In the genomic region with DNA sequence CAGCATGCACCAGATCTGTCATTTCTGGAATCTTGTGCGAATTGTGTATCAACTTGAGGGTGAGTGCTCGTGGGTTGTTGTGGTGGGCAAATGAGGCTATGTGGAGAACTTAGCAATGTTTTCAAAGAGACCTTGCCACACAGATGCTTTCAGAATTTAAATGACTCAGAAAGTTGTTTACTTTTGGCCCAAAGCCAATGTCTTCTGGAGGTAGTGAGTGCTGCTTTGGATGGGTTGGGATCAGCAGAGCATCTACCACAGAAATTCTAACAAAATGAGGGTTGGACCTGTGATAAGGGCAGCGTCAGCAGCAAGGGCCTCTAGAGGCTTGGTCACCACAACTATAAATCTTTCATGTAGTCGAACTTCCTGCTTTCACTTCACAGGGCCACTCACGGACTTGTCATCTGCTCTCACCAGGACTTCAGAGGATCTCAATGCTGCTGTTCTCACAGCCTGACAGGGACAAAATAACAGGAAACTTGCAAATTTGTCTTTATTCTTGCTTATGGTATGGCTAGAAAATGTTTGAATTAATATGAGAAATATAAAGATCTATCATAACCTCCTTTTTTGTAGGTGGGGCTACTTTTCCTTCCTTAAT, we compare ENCODE assay signal across 1 cellular context.
TF ChIP-seq lines count a peak whose summit lies in the region.

No MANE protein-coding gene starts in this region.

TF ChIP-seq in K562, 482 proteins besides CTCF, POLR2A, EP300 and RAD21 (continued from another document and continues in another):
- TF ChIP-seq, protein P1, sequence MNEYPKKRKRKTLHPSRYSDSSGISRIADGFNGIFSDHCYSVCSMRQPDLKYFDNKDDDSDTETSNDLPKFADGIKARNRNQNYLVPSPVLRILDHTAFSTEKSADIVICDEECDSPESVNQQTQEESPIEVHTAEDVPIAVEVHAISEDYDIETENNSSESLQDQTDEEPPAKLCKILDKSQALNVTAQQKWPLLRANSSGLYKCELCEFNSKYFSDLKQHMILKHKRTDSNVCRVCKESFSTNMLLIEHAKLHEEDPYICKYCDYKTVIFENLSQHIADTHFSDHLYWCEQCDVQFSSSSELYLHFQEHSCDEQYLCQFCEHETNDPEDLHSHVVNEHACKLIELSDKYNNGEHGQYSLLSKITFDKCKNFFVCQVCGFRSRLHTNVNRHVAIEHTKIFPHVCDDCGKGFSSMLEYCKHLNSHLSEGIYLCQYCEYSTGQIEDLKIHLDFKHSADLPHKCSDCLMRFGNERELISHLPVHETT (CRISPR knock-in tag; conservative IDR thresholded peaks at IDR 0.05 in 1 of 2, IDR thresholded peaks at IDR 0.05 in 1 of 2) = peak in 1 of 2 experiments; percentile 48; a peak in 1 of 4 replicates
- peak; percentile 19 for TF ChIP-seq TAF9B (IDR thresholded peaks at IDR 0.05; ENCODE audit: partially characterized antibody)
- peak; percentile 70 for TF ChIP-seq CREM (IDR thresholded peaks at IDR 0.05; ENCODE audit: low read depth)
- peak in 1 of 2 experiments; percentile 19; a peak in 1 of 4 replicates for TF ChIP-seq FOXK2 (conservative IDR thresholded peaks at IDR 0.05 in 1 of 2, IDR thresholded peaks at IDR 0.05 in 1 of 2; ENCODE audit: low read depth in 2 of 2)
- 0 out of 2 replicates have a peak, but pooled peaks have one; percentile 7 for TF ChIP-seq CBFA2T2 (conservative IDR thresholded peaks at IDR 0.05)
- peak; percentile 66 for TF ChIP-seq SMARCE1 (IDR thresholded peaks at IDR 0.05)
- no peak for TF ChIP-seq ZBTB43 (CRISPR knock-in tag; IDR thresholded peaks at IDR 0.05)
- peak; percentile 56 for TF ChIP-seq JUND (IDR thresholded peaks at IDR 0.05; ENCODE audit: borderline replicate concordance, low read depth, low read length)
- TF ChIP-seq JUND (tag; IDR thresholded peaks at IDR 0.05; ENCODE audit: borderline replicate concordance, low read depth, low read length) = peak; percentile 68; the same call in 2 of the 3 replicates
- no peak for TF ChIP-seq CREB3 (tag; conservative IDR thresholded peaks at IDR 0.05; ENCODE audit: low read depth)
- TF ChIP-seq MYC (IDR thresholded peaks at IDR 0.05; ENCODE audit: low read depth, low read length) = 0 out of 2 replicates have a peak, but pooled peaks have one; percentile 38
- no peak for TF ChIP-seq MYC (CRISPR knock-in tag; IDR thresholded peaks at IDR 0.05; ENCODE audit: borderline replicate concordance, low read depth)
- no peak for TF ChIP-seq PRDM10 (IDR thresholded peaks at IDR 0.05; ENCODE audit: partially characterized antibody)
- peak; percentile 34; the same call in 1 of the 2 replicates for TF ChIP-seq MAFK (IDR thresholded peaks at IDR 0.05; ENCODE audit: low read length)
- 0 out of 2 replicates have a peak, but pooled peaks have one; percentile 13 for TF ChIP-seq L3MBTL2 (IDR thresholded peaks at IDR 0.05)
- peak in 1 of 3 experiments; percentile 15 for TF ChIP-seq YY1 (IDR thresholded peaks at IDR 0.05; ENCODE audit: borderline replicate concordance in 1 of 3, control insufficient read depth in 1 of 3, extremely low read depth in 1 of 3, insufficient read depth in 3 of 3, insufficient read length in 1 of 3, insufficient replicate concordance in 2 of 3, low read depth in 1 of 3, low read length in 2 of 3)
- TF ChIP-seq FOSL1 (tag; conservative IDR thresholded peaks at IDR 0.05) = peak; percentile 82
- no peak for TF ChIP-seq ZNF175 (CRISPR knock-in tag; IDR thresholded peaks at IDR 0.05; ENCODE audit: low read depth)
- TF ChIP-seq EHMT2 (IDR thresholded peaks at IDR 0.05) = 0 out of 2 replicates have a peak, but pooled peaks have one; percentile 51
- TF ChIP-seq TBL1XR1 (IDR thresholded peaks at IDR 0.05; ENCODE audit: low read length in 2 of 2) = no peak
- peak; percentile 59; the same call in 1 of the 2 replicates for TF ChIP-seq ESRRA (IDR thresholded peaks at IDR 0.05; ENCODE audit: borderline replicate concordance, low read depth)
- peak; percentile 66 for TF ChIP-seq ARID1B (IDR thresholded peaks at IDR 0.05)
- no peak for TF ChIP-seq POLR2G (IDR thresholded peaks at IDR 0.05; ENCODE audit: low read depth, low read length)
- TF ChIP-seq ZNF76 (CRISPR knock-in tag; IDR thresholded peaks at IDR 0.05; ENCODE audit: borderline replicate concordance) = no peak
- no peak for TF ChIP-seq ZNF384 (IDR thresholded peaks at IDR 0.05; ENCODE audit: low read depth, low read length)
- 0 out of 4 replicates have a peak, but pooled peaks of 1 of the 2 experiments have one; percentile 18 for TF ChIP-seq KDM1A (IDR thresholded peaks at IDR 0.05)
- peak in 1 of 2 experiments; percentile 78; a peak in 2 of 4 replicates for TF ChIP-seq RCOR1 (IDR thresholded peaks at IDR 0.05; ENCODE audit: borderline replicate concordance in 1 of 2, low read depth in 2 of 2, low read length in 2 of 2)
- 0 out of 2 replicates have a peak, but pooled peaks have one; percentile 38 for TF ChIP-seq ZEB2 (IDR thresholded peaks at IDR 0.05)
- TF ChIP-seq JUN (IDR thresholded peaks at IDR 0.05; ENCODE audit: borderline replicate concordance, low read depth, low read length) = 0 out of 2 replicates have a peak, but pooled peaks have one; percentile 6
- TF ChIP-seq JUN (CRISPR knock-in tag; IDR thresholded peaks at IDR 0.05; ENCODE audit: borderline replicate concordance) = no peak
- TF ChIP-seq ETS2 (tag; IDR thresholded peaks at IDR 0.05; ENCODE audit: borderline replicate concordance, poor library complexity, severe bottlenecking) = no peak
- no peak for TF ChIP-seq CREB1 (IDR thresholded peaks at IDR 0.05)
- TF ChIP-seq CREB1 (CRISPR knock-in tag; IDR thresholded peaks at IDR 0.05) = peak; percentile 34; the same call in 1 of the 2 replicates
- TF ChIP-seq CCNT2 (IDR thresholded peaks at IDR 0.05; ENCODE audit: borderline replicate concordance, extremely low read depth, insufficient read length, low read depth, low read length) = peak; percentile 25
- peak; percentile 38 for TF ChIP-seq PBX2 (CRISPR knock-in tag; IDR thresholded peaks at IDR 0.05; ENCODE audit: low read depth)
- peak; percentile 96 for TF ChIP-seq PBX2 (tag; conservative IDR thresholded peaks at IDR 0.05; ENCODE audit: low read depth)
- TF ChIP-seq SMARCA4 (IDR thresholded peaks at IDR 0.05) = peak; percentile 51; the same call in 1 of the 2 replicates
- peak; percentile 61 for TF ChIP-seq DPF2 (IDR thresholded peaks at IDR 0.05)
- TF ChIP-seq MAZ (CRISPR knock-in tag; conservative IDR thresholded peaks at IDR 0.05 in 1 of 2, IDR thresholded peaks at IDR 0.05 in 1 of 2) = peak in 1 of 2 experiments; percentile 35; a peak in 1 of 4 replicates
- TF ChIP-seq SAFB2 (IDR thresholded peaks at IDR 0.05; ENCODE audit: borderline replicate concordance, low read depth, low read length, severe bottlenecking) = no peak
- peak; percentile 47; the same call in 1 of the 2 replicates for TF ChIP-seq ATF3 (IDR thresholded peaks at IDR 0.05)
- no peak for TF ChIP-seq ATF3 (CRISPR knock-in tag; conservative IDR thresholded peaks at IDR 0.05)
- TF ChIP-seq CTBP1 (IDR thresholded peaks at IDR 0.05; ENCODE audit: borderline replicate concordance) = peak; percentile 92
- peak; percentile 42; the same call in 1 of the 2 replicates for TF ChIP-seq HDAC2 (IDR thresholded peaks at IDR 0.05)
- TF ChIP-seq HOXB6 (CRISPR knock-in tag; IDR thresholded peaks at IDR 0.05; ENCODE audit: borderline replicate concordance) = no peak
- 0 out of 2 replicates have a peak, but pooled peaks have one; percentile 34 for TF ChIP-seq ZNF316 (IDR thresholded peaks at IDR 0.05)
- TF ChIP-seq, protein P2, sequence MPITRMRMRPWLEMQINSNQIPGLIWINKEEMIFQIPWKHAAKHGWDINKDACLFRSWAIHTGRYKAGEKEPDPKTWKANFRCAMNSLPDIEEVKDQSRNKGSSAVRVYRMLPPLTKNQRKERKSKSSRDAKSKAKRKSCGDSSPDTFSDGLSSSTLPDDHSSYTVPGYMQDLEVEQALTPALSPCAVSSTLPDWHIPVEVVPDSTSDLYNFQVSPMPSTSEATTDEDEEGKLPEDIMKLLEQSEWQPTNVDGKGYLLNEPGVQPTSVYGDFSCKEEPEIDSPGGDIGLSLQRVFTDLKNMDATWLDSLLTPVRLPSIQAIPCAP (CRISPR knock-in tag; IDR thresholded peaks at IDR 0.05; ENCODE audit: borderline replicate concordance) = no peak
- 0 out of 2 replicates have a peak, but pooled peaks have one; percentile 27 for TF ChIP-seq GABPA (tag; conservative IDR thresholded peaks at IDR 0.05; ENCODE audit: low read depth)
- peak; percentile 57; the same call in 1 of the 2 replicates for TF ChIP-seq SOX6 (IDR thresholded peaks at IDR 0.05)
- TF ChIP-seq, protein P3, sequence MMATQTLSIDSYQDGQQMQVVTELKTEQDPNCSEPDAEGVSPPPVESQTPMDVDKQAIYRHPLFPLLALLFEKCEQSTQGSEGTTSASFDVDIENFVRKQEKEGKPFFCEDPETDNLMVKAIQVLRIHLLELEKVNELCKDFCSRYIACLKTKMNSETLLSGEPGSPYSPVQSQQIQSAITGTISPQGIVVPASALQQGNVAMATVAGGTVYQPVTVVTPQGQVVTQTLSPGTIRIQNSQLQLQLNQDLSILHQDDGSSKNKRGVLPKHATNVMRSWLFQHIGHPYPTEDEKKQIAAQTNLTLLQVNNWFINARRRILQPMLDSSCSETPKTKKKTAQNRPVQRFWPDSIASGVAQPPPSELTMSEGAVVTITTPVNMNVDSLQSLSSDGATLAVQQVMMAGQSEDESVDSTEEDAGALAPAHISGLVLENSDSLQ (IDR thresholded peaks at IDR 0.05) = peak; percentile 91
- TF ChIP-seq CXXC5 (CRISPR knock-in tag; IDR thresholded peaks at IDR 0.05) = peak; percentile 35
- TF ChIP-seq ATF1 (CRISPR knock-in tag; IDR thresholded peaks at IDR 0.05) = no peak
- peak; percentile 79 for TF ChIP-seq ATF1 (tag; IDR thresholded peaks at IDR 0.05)
- 0 out of 2 replicates have a peak, but pooled peaks have one; percentile 24 for TF ChIP-seq NBN (IDR thresholded peaks at IDR 0.05; ENCODE audit: low read depth)
- TF ChIP-seq ELF1 (tag; IDR thresholded peaks at IDR 0.05) = peak; percentile 64
- peak; percentile 99 for TF ChIP-seq MEIS2 (IDR thresholded peaks at IDR 0.05; ENCODE audit: partially characterized antibody)
- peak; percentile 70 for TF ChIP-seq LEF1 (IDR thresholded peaks at IDR 0.05)
